Comparison of ENCODE assay signal across 9 cellular contexts in genomic region chrX:110795645-110796510, GRCh38. TPM values are rescaled to one million over a fixed set of nuclear protein-coding genes. Genes with fewer than 3 reads are reported as not detected.
DNase-seq lines count a peak whose midpoint lies in the region; ATAC-seq and TF ChIP-seq lines count a peak whose summit lies in the region.
"Had no signal": no experiment of that assay in that cellular context is flagged by ENCODE, and none has a peak within 500 bp of the region (broad histone marks: within the 10 kb centered on the region; RNA-seq: fewer than 3 reads in every experiment).

CHRDL1 (minus strand) TSS chrX:110795817; CDS start chrX:110792181, 3,636 bp downstream.

- H3K9me3 Mint-ChIP-seq in activated CD4-positive, alpha-beta memory T cell treated with anti-CD3 and anti-CD28 coated beads, Interleukin-2, amount 10 ng/mL, durations not matched to agents 7 days and 5 days = no peaks in the 10 kb centered on the region
- H3K9me3 Mint-ChIP-seq: activated T-cell treated with anti-CD3 and anti-CD28 coated beads, Interleukin-2, amount 50 U/mL, for 72 hours had no signal

- H3K4me1 ChIP-seq in body of pancreas (no peaks in the 10 kb centered on the region), suprapubic skin (peaks cover 5% of the 10 kb centered on the region)

- peak in 1 of 3 donors; percentile 28 for TF ChIP-seq POLR2A in body of pancreas (IDR thresholded peaks at IDR 0.05)
- no peak for TF ChIP-seq POLR2A in suprapubic skin (IDR thresholded peaks at IDR 0.05)

- intact Hi-C loops in body of pancreas (cut with DNase I) = no loop called here

- no peaks in the 10 kb centered on the region for H3K27me3 ChIP-seq in body of pancreas
- no peaks in the 10 kb centered on the region for H3K27me3 ChIP-seq in suprapubic skin

- H3K4me3 Mint-ChIP-seq in activated CD4-positive, alpha-beta memory T cell treated with anti-CD3 and anti-CD28 coated beads, Interleukin-2, amount 10 ng/mL, durations not matched to agents 7 days and 5 days = no peak within 1 kb of the TSS

- H3K36me3 ChIP-seq in body of pancreas (replicated peaks in 1 of 2; ENCODE audit: insufficient read depth in 1 of 2, low read depth in 2 of 2) = no peaks in the 10 kb centered on the region
- H3K36me3 ChIP-seq in suprapubic skin = no peaks in the 10 kb centered on the region

- 3% methylated on average over 44 of the region's 64 CpGs; no CpG with 5 or more reads in 1 of the 2 donors for WGBS in body of pancreas, 2 donors
- WGBS in suprapubic skin = 28% methylated on average over 48 of the region's 64 CpGs

- CTCF ChIA-PET in activated CD4-positive, alpha-beta memory T cell treated with anti-CD3 and anti-CD28 coated beads, Interleukin-2, amount 10 ng/mL, durations not matched to agents 7 days and 5 days (lab: Charles Lee) = no interaction called here

- TF ChIP-seq EP300 in suprapubic skin (IDR thresholded peaks at IDR 0.05) = no peak

- POLR2A ChIA-PET in activated CD4-positive, alpha-beta memory T cell treated with anti-CD3 and anti-CD28 coated beads, Interleukin-2, amount 10 ng/mL, durations not matched to agents 7 days and 5 days (lab: Charles Lee) = no interaction called here

- no peaks in the 10 kb centered on the region for H3K4me1 Mint-ChIP-seq in activated CD4-positive, alpha-beta memory T cell treated with anti-CD3 and anti-CD28 coated beads, Interleukin-2, amount 10 ng/mL, durations not matched to agents 7 days and 5 days

- H3K36me3 Mint-ChIP-seq in activated CD4-positive, alpha-beta memory T cell treated with anti-CD3 and anti-CD28 coated beads, Interleukin-2, amount 10 ng/mL, durations not matched to agents 7 days and 5 days (ENCODE audit: low read depth) = no peaks in the 10 kb centered on the region

- H3K4me3 ChIP-seq in body of pancreas = peak within 1 kb of the TSS in 1 of 2 donors; percentile 10
- H3K4me3 ChIP-seq in suprapubic skin = peak within 1 kb of the TSS; percentile 44

- H3K27ac ChIP-seq in body of pancreas (no peak within 1 kb of the TSS), suprapubic skin (no peak within 1 kb of the TSS)

- peak; percentile 75 for ATAC-seq in body of pancreas
- ATAC-seq in GM19455 (IDR thresholded peaks at IDR 0.05; ENCODE audit: unreplicated experiment) = no peak

- peaks cover 19% of the 10 kb centered on the region for H3K27me3 Mint-ChIP-seq in activated CD4-positive, alpha-beta memory T cell treated with anti-CD3 and anti-CD28 coated beads, Interleukin-2, amount 10 ng/mL, durations not matched to agents 7 days and 5 days

- H3K27ac Mint-ChIP-seq in activated CD4-positive, alpha-beta memory T cell treated with anti-CD3 and anti-CD28 coated beads, Interleukin-2, amount 10 ng/mL, durations not matched to agents 7 days and 5 days = no peak within 1 kb of the TSS
- H3K27ac Mint-ChIP-seq: activated T-cell treated with anti-CD3 and anti-CD28 coated beads, Interleukin-2, amount 50 U/mL, for 72 hours had no signal

- no peak for TF ChIP-seq CTCF in body of pancreas (IDR thresholded peaks at IDR 0.05)
- no peak for TF ChIP-seq CTCF in suprapubic skin (IDR thresholded peaks at IDR 0.05)

- no peaks in the 10 kb centered on the region for H3K9me3 ChIP-seq in body of pancreas
- no peaks in the 10 kb centered on the region for H3K9me3 ChIP-seq in suprapubic skin

- DNase-seq in Ammon's horn (ENCODE audit: low spot score) (peak; percentile 13), M059J (ENCODE audit: low read depth) (peak; percentile 80), body of pancreas (peak; percentile 51 to 69 (median 56)), left kidney (ENCODE audit: low read depth, low spot score) (peak; percentile 78), suprapubic skin (ENCODE audit: low spot score in 2 of 2) (peak; percentile 70 to 72), NOMO-1 treated with dmso at 0.1 percent for 144 hours (lab: John Stamatoyannopoulos, UW; ENCODE audit: unreplicated experiment) (no peak)
- no peak for DNase-seq in activated CD4-positive, alpha-beta memory T cell treated with anti-CD3 and anti-CD28 coated beads, Interleukin-2, amount 10 ng/mL, durations not matched to agents 7 days and 5 days
- DNase-seq: activated T-cell treated with anti-CD3 and anti-CD28 coated beads, Interleukin-2, amount 50 U/mL, for 72 hours had no signal

RNA-seq across cellular contexts. Expression of gene CHRDL1, which starts in this region (rescaled TPM):
- 177 and 249 TPM in 2 replicates for total RNA-seq in M059J (2014; rRNA removed; shearing (Covaris generic))
- 10 to 100 TPM; 13.0 to 16.5 TPM for total RNA-seq in body of pancreas
- 10 to 100 TPM in 2 of 4 donors, 1 to 10 TPM in 2; 4.7 to 23.4 (median 9.8) TPM for total RNA-seq in suprapubic skin
- total RNA-seq in activated CD4-positive, alpha-beta memory T cell treated with anti-CD3 and anti-CD28 coated beads, Interleukin-2, amount 10 ng/mL, durations not matched to agents 7 days and 5 days = not detected
- total RNA-seq: activated T-cell treated with anti-CD3 and anti-CD28 coated beads, Interleukin-2, amount 50 U/mL, for 72 hours had no signal

Comparison
In these comparisons a context has a peak if more than half of its experiments do, and no peak if none do; other contexts are left out.
1. DNase-seq: peak in Ammon's horn (single experiment), M059J (single experiment), body of pancreas (4 of 4), left kidney (single experiment) and suprapubic skin (2 of 2); none in activated CD4-positive, alpha-beta memory T cell treated with anti-CD3 and anti-CD28 coated beads, Interleukin-2, amount 10 ng/mL, durations not matched to agents 7 days and 5 days (single experiment) and NOMO-1 treated with dmso at 0.1 percent for 144 hours (single experiment).